8 cellular contexts compared by ENCODE assay signal in genomic region chr11:36511062-36511461, GRCh38. TPM values are rescaled to one million over a fixed set of nuclear protein-coding genes. Genes with fewer than 3 reads are reported as not detected.
DNase-seq lines count a peak whose midpoint lies in the region; ATAC-seq and TF ChIP-seq lines count a peak whose summit lies in the region.
"Not testable (repeated sequence)": the region's sequence is repeated elsewhere in the genome, so short reads cannot be mapped to it uniquely, and the experiment has no call there.

No MANE protein-coding gene starts in this region.

- not testable (repeated sequence) for H3K9me3 ChIP-seq in A673 (ENCODE audit: low read depth, low read length, poor library complexity, severe bottlenecking); HUES6 (ENCODE audit: control insufficient read depth, insufficient read depth, low read depth, low read length); colonic mucosa
- peaks cover 18% of the 10 kb centered on the region for H3K9me3 ChIP-seq in left ventricle myocardium inferior (replicated peaks)

- H3K27me3 Mint-ChIP-seq in T-helper 1 cell treated with Interleukin-12 subunit alpha and Interleukin-12 subunit beta and Interleukin-4 antibody, amounts not matched to agents 30 μg/mL and 1 μg/mL, for 36 hours (ENCODE audit: low read depth); activated naive CD4-positive, alpha-beta T cell treated with anti-CD3 and anti-CD28 coated beads for 36 hours (ENCODE audit: low read depth); natural killer cell treated with Interleukin-12 subunit alpha and Interleukin-12 subunit beta and Interleukin-15 and Interleukin-18, amount 100 ng/mL, for 72 hours: not testable (repeated sequence)

- not testable (repeated sequence) for TF ChIP-seq CTCF in A673 (conservative IDR thresholded peaks at IDR 0.05; ENCODE audit: low read depth, low read length); colonic mucosa (IDR thresholded peaks at IDR 0.05); left ventricle myocardium inferior (IDR thresholded peaks at IDR 0.05; ENCODE audit: borderline replicate concordance)

- ATAC-seq in natural killer cell treated with Interleukin-12 subunit alpha and Interleukin-12 subunit beta and Interleukin-15 and Interleukin-18, amount 100 ng/mL, for 72 hours; stimulated activated effector memory CD8-positive, alpha-beta T cell treated with anti-CD3 and anti-CD28 coated beads, Interleukin-12 subunit alpha, Interleukin-12 subunit beta, amount 100 ng/mL, for 72 hours: not testable (repeated sequence)

- H3K36me3 ChIP-seq in A673 (ENCODE audit: insufficient read depth, low read length, poor library complexity, severe bottlenecking); HUES6 (ENCODE audit: control insufficient read depth, insufficient read depth, low read length); colonic mucosa; left ventricle myocardium inferior: not testable (repeated sequence)

- not testable (repeated sequence) for H3K36me3 Mint-ChIP-seq in T-helper 1 cell treated with Interleukin-12 subunit alpha and Interleukin-12 subunit beta and Interleukin-4 antibody, amounts not matched to agents 30 μg/mL and 1 μg/mL, for 36 hours (ENCODE audit: low read depth); activated naive CD4-positive, alpha-beta T cell treated with anti-CD3 and anti-CD28 coated beads for 36 hours (ENCODE audit: low read depth); natural killer cell treated with Interleukin-12 subunit alpha and Interleukin-12 subunit beta and Interleukin-15 and Interleukin-18, amount 100 ng/mL, for 72 hours
- H3K36me3 Mint-ChIP-seq in stimulated activated effector memory CD8-positive, alpha-beta T cell treated with anti-CD3 and anti-CD28 coated beads, Interleukin-12 subunit alpha, Interleukin-12 subunit beta, amount 100 ng/mL, for 72 hours = peaks cover 20% of the 10 kb centered on the region

- POLR2A ChIA-PET in A673 (lab: Charles Lee; ENCODE audit: low non-redundant PET) = not testable (repeated sequence)

- not testable (repeated sequence) for H3K27ac ChIP-seq in A673 (ENCODE audit: low read depth, low read length, poor library complexity, severe bottlenecking); HUES6 (ENCODE audit: low read depth, low read length)
- peak overlapping the region; percentile 89 for H3K27ac ChIP-seq in colonic mucosa
- H3K27ac ChIP-seq in left ventricle myocardium inferior (replicated peaks) = peak overlapping the region; percentile 97

- H3K4me1 ChIP-seq in A673 (ENCODE audit: insufficient read depth, low read length, poor library complexity, severe bottlenecking); colonic mucosa: not testable (repeated sequence)
- H3K4me1 ChIP-seq in HUES6 (ENCODE audit: control insufficient read depth, insufficient read depth, low read length) (peaks cover 11% of the 10 kb centered on the region), left ventricle myocardium inferior (peaks cover 42% of the 10 kb centered on the region)

- peaks cover 18% of the 10 kb centered on the region for H3K4me1 Mint-ChIP-seq in T-helper 1 cell treated with Interleukin-12 subunit alpha and Interleukin-12 subunit beta and Interleukin-4 antibody, amounts not matched to agents 30 μg/mL and 1 μg/mL, for 36 hours (ENCODE audit: low read depth)
- H3K4me1 Mint-ChIP-seq in activated naive CD4-positive, alpha-beta T cell treated with anti-CD3 and anti-CD28 coated beads for 36 hours (ENCODE audit: low read depth) = peaks cover 21% of the 10 kb centered on the region
- peaks cover 18 to 24% of the 10 kb centered on the region in 2 donors for H3K4me1 Mint-ChIP-seq in natural killer cell treated with Interleukin-12 subunit alpha and Interleukin-12 subunit beta and Interleukin-15 and Interleukin-18, amount 100 ng/mL, for 72 hours (ENCODE audit: low read depth in 2 of 2)
- peaks cover 19% of the 10 kb centered on the region for H3K4me1 Mint-ChIP-seq in stimulated activated effector memory CD8-positive, alpha-beta T cell treated with anti-CD3 and anti-CD28 coated beads, Interleukin-12 subunit alpha, Interleukin-12 subunit beta, amount 100 ng/mL, for 72 hours

- not testable (repeated sequence) for H3K27me3 ChIP-seq in A673 (replicated peaks; ENCODE audit: insufficient read depth, low read depth, low read length, poor library complexity); HUES6 (ENCODE audit: control insufficient read depth, insufficient read depth, low read length); colonic mucosa; left ventricle myocardium inferior (ENCODE audit: low read depth)

- H3K4me3 Mint-ChIP-seq in T-helper 1 cell treated with Interleukin-12 subunit alpha and Interleukin-12 subunit beta and Interleukin-4 antibody, amounts not matched to agents 30 μg/mL and 1 μg/mL, for 36 hours = peak overlapping the region; percentile 99
- H3K4me3 Mint-ChIP-seq in activated naive CD4-positive, alpha-beta T cell treated with anti-CD3 and anti-CD28 coated beads for 36 hours = peak overlapping the region; percentile 97
- peak overlapping the region; percentile 95 for H3K4me3 Mint-ChIP-seq in natural killer cell treated with Interleukin-12 subunit alpha and Interleukin-12 subunit beta and Interleukin-15 and Interleukin-18, amount 100 ng/mL, for 72 hours
- H3K4me3 Mint-ChIP-seq in stimulated activated effector memory CD8-positive, alpha-beta T cell treated with anti-CD3 and anti-CD28 coated beads, Interleukin-12 subunit alpha, Interleukin-12 subunit beta, amount 100 ng/mL, for 72 hours = peak overlapping the region; percentile 98

- not testable (repeated sequence) for DNase-seq in A673 (ENCODE audit: low spot score); activated naive CD4-positive, alpha-beta T cell treated with anti-CD3 and anti-CD28 coated beads for 36 hours; colonic mucosa; left ventricle myocardium inferior; natural killer cell treated with Interleukin-12 subunit alpha and Interleukin-12 subunit beta and Interleukin-15 and Interleukin-18, amount 100 ng/mL, for 72 hours (ENCODE audit: low spot score); stimulated activated effector memory CD8-positive, alpha-beta T cell treated with anti-CD3 and anti-CD28 coated beads, Interleukin-12 subunit alpha, Interleukin-12 subunit beta, amount 100 ng/mL, for 72 hours (ENCODE audit: low spot score in 2 of 2)

- H3K4me3 ChIP-seq in A673 (ENCODE audit: low read depth, low read length, poor library complexity, severe bottlenecking) = peak overlapping the region; percentile 73
- H3K4me3 ChIP-seq in HUES6 (ENCODE audit: low read depth, low read length) = peak overlapping the region; percentile 95
- H3K4me3 ChIP-seq in colonic mucosa = peak overlapping the region; percentile 88
- H3K4me3 ChIP-seq in left ventricle myocardium inferior = peak overlapping the region; percentile 88

- CTCF ChIA-PET in A673 (lab: Charles Lee) = interaction anchor here (1.0 to 1.4 kb wide), 2 partner anchors 11 to 30 kb away, joined by 3 to 4 read pairs; no protein-coding TSS in a partner anchor
- CTCF ChIA-PET in activated naive CD4-positive, alpha-beta T cell treated with anti-CD3 and anti-CD28 coated beads for 36 hours (lab: Charles Lee) = interaction anchor here (0.7 to 3.2 kb wide), 8 partner anchors 18 to 219 kb away, joined by 3 to 18 read pairs (median 3); partner anchors contain the start of gene PRR5L

- not testable (repeated sequence) for H3K9ac ChIP-seq in HUES6 (ENCODE audit: low read length)
- peak overlapping the region in 1 of 2 donors; percentile 89 for H3K9ac ChIP-seq in colonic mucosa (ENCODE audit: low read depth in 2 of 2, low read length in 2 of 2)

- BruUV-seq in A673 (replicated peaks; lab: Mats Ljungman, UMichigan) = not testable (repeated sequence)

- H3K9me3 Mint-ChIP-seq in T-helper 1 cell treated with Interleukin-12 subunit alpha and Interleukin-12 subunit beta and Interleukin-4 antibody, amounts not matched to agents 30 μg/mL and 1 μg/mL, for 36 hours; activated naive CD4-positive, alpha-beta T cell treated with anti-CD3 and anti-CD28 coated beads for 36 hours; natural killer cell treated with Interleukin-12 subunit alpha and Interleukin-12 subunit beta and Interleukin-15 and Interleukin-18, amount 100 ng/mL, for 72 hours; stimulated activated effector memory CD8-positive, alpha-beta T cell treated with anti-CD3 and anti-CD28 coated beads, Interleukin-12 subunit alpha, Interleukin-12 subunit beta, amount 100 ng/mL, for 72 hours: not testable (repeated sequence)

- intact Hi-C loops in A673 (cut with micrococcal nuclease; ENCODE audit: unreplicated experiment); colonic mucosa (cut with DNase I); left ventricle myocardium inferior (cut with micrococcal nuclease): not testable (repeated sequence)
- intact Hi-C loops in activated naive CD4-positive, alpha-beta T cell treated with anti-CD3 and anti-CD28 coated beads for 36 hours (cut with micrococcal nuclease) = loop anchor here (2.0 kb wide), 2 partner anchors 112 to 236 kb away; no protein-coding TSS in a partner anchor

- H3K27ac Mint-ChIP-seq in T-helper 1 cell treated with Interleukin-12 subunit alpha and Interleukin-12 subunit beta and Interleukin-4 antibody, amounts not matched to agents 30 μg/mL and 1 μg/mL, for 36 hours; activated naive CD4-positive, alpha-beta T cell treated with anti-CD3 and anti-CD28 coated beads for 36 hours: not testable (repeated sequence)
- peak overlapping the region; percentile 85 to 99 for H3K27ac Mint-ChIP-seq in natural killer cell treated with Interleukin-12 subunit alpha and Interleukin-12 subunit beta and Interleukin-15 and Interleukin-18, amount 100 ng/mL, for 72 hours
- H3K27ac Mint-ChIP-seq in stimulated activated effector memory CD8-positive, alpha-beta T cell treated with anti-CD3 and anti-CD28 coated beads, Interleukin-12 subunit alpha, Interleukin-12 subunit beta, amount 100 ng/mL, for 72 hours = peak overlapping the region; percentile 98

RNA-seq across cellular contexts. Expression of gene TRAF6, which starts 1.0 kb away (rescaled TPM):
- total RNA-seq in A673 (2021) = 25.5 and 28.6 TPM in 2 replicates
- total RNA-seq in activated naive CD4-positive, alpha-beta T cell treated with anti-CD3 and anti-CD28 coated beads for 36 hours = 1 to 10 TPM; 8.3 to 8.7 TPM
- 10 to 100 TPM in 1 of 2 donors, 1 to 10 TPM in 1; 9.5 to 18.3 TPM for total RNA-seq in colonic mucosa
- total RNA-seq in left ventricle myocardium inferior = 12.9 TPM
- 10 to 100 TPM; 15.3 to 25.3 TPM for total RNA-seq in natural killer cell treated with Interleukin-12 subunit alpha and Interleukin-12 subunit beta and Interleukin-15 and Interleukin-18, amount 100 ng/mL, for 72 hours

RNA-seq across cellular contexts. Expression of gene RAG1, which starts 56.7 kb away (rescaled TPM):
- total RNA-seq in A673 (2021) = 0.07 and 0.11 TPM in 2 replicates
- total RNA-seq in activated naive CD4-positive, alpha-beta T cell treated with anti-CD3 and anti-CD28 coated beads for 36 hours = under 1 TPM; 0.14 to 0.30 TPM
- 1 to 10 TPM in 1 of 2 donors, under 1 TPM in 1; 0.47 to 1.5 TPM for total RNA-seq in colonic mucosa
- 1.6 TPM for total RNA-seq in left ventricle myocardium inferior
- total RNA-seq in natural killer cell treated with Interleukin-12 subunit alpha and Interleukin-12 subunit beta and Interleukin-15 and Interleukin-18, amount 100 ng/mL, for 72 hours = under 1 TPM; 0.25 to 0.55 TPM
